ENCODE assay signal across 20 cellular contexts in genomic region chr5:159749146-159749545, GRCh38.
A peak's percentile ranks its signal among the peaks of the same experiment; 100 is the strongest.
DNase-seq lines count a peak whose midpoint lies in the region; ATAC-seq, FAIRE-seq and TF ChIP-seq lines count a peak whose summit lies in the region.
"Had no signal": no experiment of that assay in that cellular context is flagged by ENCODE, and none has a peak within 500 bp of the region (broad histone marks: within the 10 kb centered on the region; RNA-seq: fewer than 3 reads in every experiment).

No MANE protein-coding gene starts in this region.

- no peaks in the 10 kb centered on the region for H4K20me1 ChIP-seq in GM23248 (ENCODE audit: insufficient read depth)
- H4K20me1 ChIP-seq in astrocyte (ENCODE audit: insufficient read depth, low read length) = no peaks in the 10 kb centered on the region

- TF ChIP-seq POLR2A in erythroblast (IDR thresholded peaks at IDR 0.05; ENCODE audit: low read length) = no peak

- H3K9me3 Mint-ChIP-seq in astrocyte (ENCODE audit: unreplicated experiment) = peaks cover 3% of the 10 kb centered on the region
- no peaks in the 10 kb centered on the region for H3K9me3 Mint-ChIP-seq in osteocyte (ENCODE audit: unreplicated experiment)
- H3K9me3 Mint-ChIP-seq in activated T-cell treated with anti-CD3 and anti-CD28 coated beads, Interleukin-2, amount 50 U/mL, for 72 hours = peaks cover 2 to 5% of the 10 kb centered on the region in 2 donors

- H3K4me2 ChIP-seq in GM23248 (ENCODE audit: unreplicated experiment) = no peak overlapping the region
- no peak overlapping the region for H3K4me2 ChIP-seq in astrocyte (ENCODE audit: low read length)

- ATAC-seq in HG03135 (IDR thresholded peaks at IDR 0.05; ENCODE audit: unreplicated experiment) (no peak), HG02973 (IDR thresholded peaks at IDR 0.05; ENCODE audit: unreplicated experiment) (no peak)
- ATAC-seq in activated T-cell treated with anti-CD3 and anti-CD28 coated beads, Interleukin-2, amount 50 U/mL, for 72 hours (replicated peaks in 1 of 2) = no peak
- ATAC-seq: HepG2 had no signal

- no peaks in the 10 kb centered on the region for H3K9me2 ChIP-seq in GM23248 (ENCODE audit: insufficient read depth)

- H2AFZ ChIP-seq in GM23248 (no peak overlapping the region), astrocyte (ENCODE audit: low read depth, low read length) (no peak overlapping the region)

- H3K4me3 ChIP-seq in BJ (ENCODE audit: low read depth, low read length) (no peak overlapping the region), GM23248 (no peak overlapping the region), astrocyte (ENCODE audit: insufficient read depth, low read depth, low read length) (no peak overlapping the region)

- CTCF ChIA-PET in BJ (lab: Yijun Ruan, JAX) = interaction anchor here (1.7 kb wide), 1 partner anchor 17 kb away, joined by 4 read pairs; no protein-coding TSS in a partner anchor

- H3K27ac Mint-ChIP-seq in astrocyte (ENCODE audit: unreplicated experiment) = no peak overlapping the region
- peak overlapping the region; percentile 1 for H3K27ac Mint-ChIP-seq in osteocyte (ENCODE audit: unreplicated experiment)
- H3K27ac Mint-ChIP-seq in activated T-cell treated with anti-CD3 and anti-CD28 coated beads, Interleukin-2, amount 50 U/mL, for 72 hours = no peak overlapping the region

- peaks cover 11% of the 10 kb centered on the region; the same call in 1 of the 2 replicates for H3F3A ChIP-seq in GM23248 (ENCODE audit: insufficient read depth)

- H3K4me1 Mint-ChIP-seq in astrocyte (ENCODE audit: low read depth, unreplicated experiment) = peaks cover 7% of the 10 kb centered on the region
- H3K4me1 Mint-ChIP-seq in osteocyte (ENCODE audit: unreplicated experiment) = peaks cover 25% of the 10 kb centered on the region
- H3K4me1 Mint-ChIP-seq in activated T-cell treated with anti-CD3 and anti-CD28 coated beads, Interleukin-2, amount 50 U/mL, for 72 hours (ENCODE audit: low read depth) = no peaks in the 10 kb centered on the region

- H3K27me3 Mint-ChIP-seq in astrocyte (ENCODE audit: low read depth, unreplicated experiment) (no peaks in the 10 kb centered on the region), osteocyte (ENCODE audit: unreplicated experiment) (no peaks in the 10 kb centered on the region)
- H3K27me3 Mint-ChIP-seq in activated T-cell treated with anti-CD3 and anti-CD28 coated beads, Interleukin-2, amount 50 U/mL, for 72 hours (ENCODE audit: low read depth) = no peaks in the 10 kb centered on the region

- DNase-seq in BJ (ENCODE audit: low read depth) = peak; percentile 10
- peak; percentile 51 for DNase-seq in GM23248
- peak; percentile 51 for DNase-seq in astrocyte (ENCODE audit: low read depth)
- DNase-seq in osteocyte (ENCODE audit: extremely low spot score, unreplicated experiment) = no peak
- DNase-seq in activated T-cell treated with anti-CD3 and anti-CD28 coated beads, Interleukin-2, amount 50 U/mL, for 72 hours = no peak
- no peak for DNase-seq in erythroblast (lab: John Stamatoyannopoulos, UW)
- DNase-seq: ACHN, C1 segment of cervical spinal cord, Caco-2, Karpas-422, NCI-H1417, NCI-H1930, NCI-H2171, NCI-H774, SIG-M5 had no signal

- FAIRE-seq in astrocyte (lab: Jason Lieb, UNC) = no peak
- FAIRE-seq: GM12892, GM19239, HepG2 had no signal

- H3K27me3 ChIP-seq in BJ (ENCODE audit: control insufficient read depth, insufficient read depth, low read length) (no peaks in the 10 kb centered on the region), GM23248 (replicated peaks; ENCODE audit: insufficient read depth) (no peaks in the 10 kb centered on the region), astrocyte (ENCODE audit: insufficient read depth, low read length) (no peaks in the 10 kb centered on the region)

- POLR2A ChIA-PET in BJ (lab: Charles Lee) = no interaction called here

- H3K36me3 ChIP-seq in BJ (ENCODE audit: control insufficient read depth, insufficient read depth, low read length) = no peaks in the 10 kb centered on the region
- H3K36me3 ChIP-seq in GM23248 (ENCODE audit: low read depth) = no peaks in the 10 kb centered on the region
- no peaks in the 10 kb centered on the region for H3K36me3 ChIP-seq in astrocyte (ENCODE audit: insufficient read depth, low read length)

- TF ChIP-seq CTCF in BJ (IDR thresholded peaks at IDR 0.05; ENCODE audit: insufficient read depth, low read depth, low read length) (no peak), astrocyte (IDR thresholded peaks at IDR 0.05; ENCODE audit: insufficient read depth, low read depth, low read length) (no peak), osteocyte (IDR thresholded peaks at IDR 0.05) (no peak)

- H3K4me1 ChIP-seq in GM23248 (ENCODE audit: insufficient read depth) = peaks cover 12% of the 10 kb centered on the region
- H3K4me1 ChIP-seq in astrocyte (ENCODE audit: insufficient read depth, low read length) = peaks cover 6% of the 10 kb centered on the region
- H3K4me1 ChIP-seq: Caco-2 had no signal

- H3K4me3 Mint-ChIP-seq in astrocyte (ENCODE audit: unreplicated experiment) (no peak overlapping the region), osteocyte (ENCODE audit: unreplicated experiment) (no peak overlapping the region)
- no peak overlapping the region for H3K4me3 Mint-ChIP-seq in activated T-cell treated with anti-CD3 and anti-CD28 coated beads, Interleukin-2, amount 50 U/mL, for 72 hours

- H3K27ac ChIP-seq in GM23248 (no peak overlapping the region), astrocyte (ENCODE audit: low read depth, low read length) (no peak overlapping the region)

- H3K9ac ChIP-seq in GM23248 = no peak overlapping the region
- H3K9ac ChIP-seq in astrocyte (ENCODE audit: low read length) = no peak overlapping the region

- in situ Hi-C loops in GM23248 (cut with MboI) = no loop called here

- no peaks in the 10 kb centered on the region for H3K36me3 Mint-ChIP-seq in astrocyte (ENCODE audit: low read depth, unreplicated experiment)
- no peaks in the 10 kb centered on the region for H3K36me3 Mint-ChIP-seq in osteocyte (ENCODE audit: unreplicated experiment)
- H3K36me3 Mint-ChIP-seq in activated T-cell treated with anti-CD3 and anti-CD28 coated beads, Interleukin-2, amount 50 U/mL, for 72 hours (ENCODE audit: insufficient read depth in 2 of 2) = peaks cover 3% of the 10 kb centered on the region in 2 donors

- H3K79me2 ChIP-seq in GM23248 (ENCODE audit: insufficient read depth) (no peaks in the 10 kb centered on the region), astrocyte (ENCODE audit: insufficient read depth, low read length) (no peaks in the 10 kb centered on the region)

- no peaks in the 10 kb centered on the region for H3K9me3 ChIP-seq in GM23248 (ENCODE audit: low read depth)
- H3K9me3 ChIP-seq in astrocyte (ENCODE audit: insufficient read depth, low read depth, low read length) = no peaks in the 10 kb centered on the region

Comparison
In these comparisons a context has a peak if more than half of its experiments do, and no peak if none do; other contexts are left out.
1. DNase-seq: peak in BJ (single experiment), GM23248 (single experiment) and astrocyte (single experiment); none in osteocyte (single experiment), activated T-cell treated with anti-CD3 and anti-CD28 coated beads, Interleukin-2, amount 50 U/mL, for 72 hours (0 of 2) and erythroblast (0 of 2).